ENCODE assay signal across 1 cellular context in genomic region chr20:2688041-2688591, GRCh38.
TF ChIP-seq lines count a peak whose summit lies in the region.

No MANE protein-coding gene starts in this region.

TF ChIP-seq in HepG2, 621 proteins besides CTCF, POLR2A, EP300 and RAD21 (continues in another document):
- TF ChIP-seq UBTF (CRISPR knock-in tag; IDR thresholded peaks at IDR 0.05) (0 out of 2 replicates have a peak, but pooled peaks have one; percentile 15), NR1H2 (CRISPR knock-in tag; IDR thresholded peaks at IDR 0.05; ENCODE audit: borderline replicate concordance, low read depth) (no peak), KLF15 (CRISPR knock-in tag; IDR thresholded peaks at IDR 0.05; ENCODE audit: borderline replicate concordance) (no peak), MIXL1 (CRISPR knock-in tag; IDR thresholded peaks at IDR 0.05) (no peak), ZNF616 (CRISPR knock-in tag; IDR thresholded peaks at IDR 0.05; ENCODE audit: low read depth) (no peak), ARID4A (CRISPR knock-in tag; IDR thresholded peaks at IDR 0.05; ENCODE audit: borderline replicate concordance) (no peak), TFDP1 (CRISPR knock-in tag; IDR thresholded peaks at IDR 0.05; ENCODE audit: borderline replicate concordance) (no peak), ZFAT (CRISPR knock-in tag; conservative IDR thresholded peaks at IDR 0.05) (no peak), CHD4 (IDR thresholded peaks at IDR 0.05; ENCODE audit: borderline replicate concordance, low read length) (no peak), SKIL (CRISPR knock-in tag; IDR thresholded peaks at IDR 0.05; ENCODE audit: borderline replicate concordance) (no peak), MAFG (CRISPR knock-in tag; IDR thresholded peaks at IDR 0.05) (no peak), ZFP41 (CRISPR knock-in tag; IDR thresholded peaks at IDR 0.05; ENCODE audit: borderline replicate concordance) (0 out of 2 replicates have a peak, but pooled peaks have one; percentile 13), HDAC6 (IDR thresholded peaks at IDR 0.05; ENCODE audit: low read depth, low read length) (no peak), ZNF317 (CRISPR knock-in tag; IDR thresholded peaks at IDR 0.05) (no peak), ZFP90 (CRISPR knock-in tag; IDR thresholded peaks at IDR 0.05; ENCODE audit: borderline replicate concordance) (no peak), SP4 (CRISPR knock-in tag; IDR thresholded peaks at IDR 0.05) (no peak), ZNF777 (CRISPR knock-in tag; IDR thresholded peaks at IDR 0.05) (no peak), ZNF879 (CRISPR knock-in tag; IDR thresholded peaks at IDR 0.05) (no peak), MIER3 (CRISPR knock-in tag; IDR thresholded peaks at IDR 0.05; ENCODE audit: borderline replicate concordance) (no peak), ZNF549 (CRISPR knock-in tag; IDR thresholded peaks at IDR 0.05) (no peak), ZNF691 (CRISPR knock-in tag; IDR thresholded peaks at IDR 0.05; ENCODE audit: borderline replicate concordance, low read depth) (no peak), POGZ (CRISPR knock-in tag; IDR thresholded peaks at IDR 0.05) (0 out of 2 replicates have a peak, but pooled peaks have one; percentile 14), ZBTB1 (CRISPR knock-in tag; IDR thresholded peaks at IDR 0.05; ENCODE audit: borderline replicate concordance) (no peak), KDM6A (CRISPR knock-in tag; IDR thresholded peaks at IDR 0.05; ENCODE audit: low read depth) (no peak), PHF8 (CRISPR knock-in tag; IDR thresholded peaks at IDR 0.05) (no peak), HBP1 (CRISPR knock-in tag; IDR thresholded peaks at IDR 0.05; ENCODE audit: low read depth) (0 out of 2 replicates have a peak, but pooled peaks have one; percentile 54), MED13 (CRISPR knock-in tag; IDR thresholded peaks at IDR 0.05) (no peak), FOXA3 (CRISPR knock-in tag; IDR thresholded peaks at IDR 0.05) (no peak), ZNF331 (CRISPR knock-in tag; IDR thresholded peaks at IDR 0.05) (no peak), CENPBD1 (CRISPR knock-in tag; IDR thresholded peaks at IDR 0.05; ENCODE audit: borderline replicate concordance, low read depth) (no peak), MLLT10 (CRISPR knock-in tag; IDR thresholded peaks at IDR 0.05) (no peak), CBFB (CRISPR knock-in tag; IDR thresholded peaks at IDR 0.05) (peak; percentile 9; the same call in 1 of the 2 replicates), ELF1 (CRISPR knock-in tag; IDR thresholded peaks at IDR 0.05) (0 out of 2 replicates have a peak, but pooled peaks have one; percentile 42), ZNF3 (CRISPR knock-in tag; IDR thresholded peaks at IDR 0.05) (no peak), TCF12 (IDR thresholded peaks at IDR 0.05) (no peak), TCF12 (CRISPR knock-in tag; IDR thresholded peaks at IDR 0.05) (no peak), ZNF20 (CRISPR knock-in tag; IDR thresholded peaks at IDR 0.05) (0 out of 2 replicates have a peak, but pooled peaks have one; percentile 53), ZMAT5 (CRISPR knock-in tag; IDR thresholded peaks at IDR 0.05; ENCODE audit: borderline replicate concordance, low read depth) (no peak), PPARG (CRISPR knock-in tag; conservative IDR thresholded peaks at IDR 0.05) (no peak), SPEN (CRISPR knock-in tag; IDR thresholded peaks at IDR 0.05; ENCODE audit: low read depth) (peak; percentile 51; the same call in 1 of the 2 replicates), TEF (CRISPR knock-in tag; IDR thresholded peaks at IDR 0.05) (no peak), THAP9 (CRISPR knock-in tag; IDR thresholded peaks at IDR 0.05; ENCODE audit: borderline replicate concordance) (no peak), HMGXB4 (CRISPR knock-in tag; IDR thresholded peaks at IDR 0.05; ENCODE audit: borderline replicate concordance in 1 of 2, low read depth in 1 of 2) (0 out of 4 replicates have a peak, but pooled peaks of 1 of the 2 experiments have one; percentile 20), ZNF143 (CRISPR knock-in tag; IDR thresholded peaks at IDR 0.05) (no peak)
